19 cellular contexts compared by ENCODE assay signal in genomic region chr3:43309372-43310305, GRCh38.
"Had no signal": no experiment of that assay in that cellular context is flagged by ENCODE, and none has a peak within 500 bp of the region (broad histone marks: within the 10 kb centered on the region; RNA-seq: fewer than 3 reads in every experiment).

No MANE protein-coding gene starts in this region.

- H3K9me3 ChIP-seq: gastrocnemius medialis, left lung, transverse colon had no signal

- H3K4me3 ChIP-seq: dorsolateral prefrontal cortex, gastrocnemius medialis, left lung, transverse colon had no signal

- H3K27ac Mint-ChIP-seq: activated CD4-positive, alpha-beta T cell treated with anti-CD3 and anti-CD28 coated beads, Interleukin-2, amount 10 ng/mL, durations not matched to agents 24 days and 14 days; endodermal cell; T-helper 1 cell treated with Interleukin-12 subunit alpha and Interleukin-12 subunit beta and Interleukin-4 antibody, amounts not matched to agents 30 μg/mL and 1 μg/mL, for 36 hours had no signal

- DNase-seq: activated CD4-positive, alpha-beta T cell treated with anti-CD3 and anti-CD28 coated beads, Interleukin-2, amount 10 ng/mL, durations not matched to agents 24 days and 14 days; activated naive CD4-positive, alpha-beta T cell treated with anti-CD3 and anti-CD28 coated beads, Interleukin-2, amount 50 U/mL, for 16 hours; dorsolateral prefrontal cortex; endodermal cell; erythroblast; gastrocnemius medialis; kidney; left lung; mammary epithelial cell; naive B cell; nucleus accumbens; posterior cingulate gyrus; SHP77; stimulated activated CD4-positive, alpha-beta T cell treated with anti-CD3 and anti-CD28 coated beads, Interleukin-4, amount 100 ng/mL, for 1 hour; stimulated activated naive CD4-positive, alpha-beta T cell; transverse colon had no signal

- H3K4me3 Mint-ChIP-seq: activated CD4-positive, alpha-beta T cell treated with anti-CD3 and anti-CD28 coated beads, Interleukin-2, amount 10 ng/mL, durations not matched to agents 24 days and 14 days; endodermal cell; T-helper 1 cell treated with Interleukin-12 subunit alpha and Interleukin-12 subunit beta and Interleukin-4 antibody, amounts not matched to agents 30 μg/mL and 1 μg/mL, for 36 hours had no signal

- H3K27ac ChIP-seq: dorsolateral prefrontal cortex, gastrocnemius medialis, left lung, transverse colon had no signal

- H3K27me3 Mint-ChIP-seq: activated CD4-positive, alpha-beta T cell treated with anti-CD3 and anti-CD28 coated beads, Interleukin-2, amount 10 ng/mL, durations not matched to agents 24 days and 14 days; activated T-helper 17 cell treated with anti-CD3 and anti-CD28 coated beads, Interleukin-2, amount 50 U/mL, for 72 hours; naive B cell had no signal

- H3K9me3 Mint-ChIP-seq: activated T-helper 17 cell treated with anti-CD3 and anti-CD28 coated beads, Interleukin-2, amount 50 U/mL, for 72 hours; endodermal cell; T-helper 1 cell treated with Interleukin-12 subunit alpha and Interleukin-12 subunit beta and Interleukin-4 antibody, amounts not matched to agents 30 μg/mL and 1 μg/mL, for 36 hours had no signal

- H3K27me3 ChIP-seq: dorsolateral prefrontal cortex, gastrocnemius medialis, left lung, transverse colon had no signal

- ATAC-seq: activated T-helper 17 cell treated with anti-CD3 and anti-CD28 coated beads, Interleukin-2, amount 50 U/mL, for 72 hours; gastrocnemius medialis; left lung; SK-N-SH treated with all-trans-retinoic acid at 6 μM for 48 hours had no signal

- H3K4me1 Mint-ChIP-seq: endodermal cell had no signal
